Comparison of ENCODE assay signal across 8 cellular contexts in genomic region chr12:127125607-127126259, GRCh38.
DNase-seq lines count a peak whose midpoint lies in the region; ATAC-seq and TF ChIP-seq lines count a peak whose summit lies in the region.

No MANE protein-coding gene starts in this region.

- POLR2A ChIA-PET in WTC11 (lab: Charles Lee), result no interaction called here

- no peak overlapping the region for H3K27ac ChIP-seq in WERI-Rb-1

- H3K4me1 Mint-ChIP-seq in stimulated activated naive B cell treated with anti-CD40 and anti-IgM and Interleukin-4, amounts not matched to agents 10 μg/mL and 1 μg/mL and 100 μg/mL, for 72 hours, result no peaks in the 10 kb centered on the region
- no peaks in the 10 kb centered on the region for H3K4me1 Mint-ChIP-seq in WTC11

- H3K27me3 Mint-ChIP-seq in stimulated activated naive B cell treated with anti-CD40 and anti-IgM and Interleukin-4, amounts not matched to agents 10 μg/mL and 1 μg/mL and 100 μg/mL, for 72 hours, result no peaks in the 10 kb centered on the region
- H3K27me3 Mint-ChIP-seq in WTC11 (ENCODE audit: low read depth), result peaks cover 4% of the 10 kb centered on the region; the same call in 1 of the 2 replicates

- H3K36me3 ChIP-seq in WERI-Rb-1, result no peaks in the 10 kb centered on the region

- H3K27me3 ChIP-seq in WERI-Rb-1 (ENCODE audit: insufficient read depth, low read depth, severe bottlenecking), result no peaks in the 10 kb centered on the region

- no peak overlapping the region for H3K4me3 Mint-ChIP-seq in stimulated activated naive B cell treated with anti-CD40 and anti-IgM and Interleukin-4, amounts not matched to agents 10 μg/mL and 1 μg/mL and 100 μg/mL, for 72 hours
- no peak overlapping the region for H3K4me3 Mint-ChIP-seq in WTC11

- no peak overlapping the region for H3K27ac Mint-ChIP-seq in stimulated activated naive B cell treated with anti-CD40 and anti-IgM and Interleukin-4, amounts not matched to agents 10 μg/mL and 1 μg/mL and 100 μg/mL, for 72 hours
- no peak overlapping the region for H3K27ac Mint-ChIP-seq in WTC11

- ATAC-seq in GM18498 (IDR thresholded peaks at IDR 0.05; ENCODE audit: unreplicated experiment) (peak; percentile 87), GM21723 (IDR thresholded peaks at IDR 0.05; ENCODE audit: unreplicated experiment) (peak; percentile 84), WTC11 (no peak)
- peak; percentile 23 to 65 for ATAC-seq in stimulated activated naive B cell treated with anti-CD40 and anti-IgM and Interleukin-4, amounts not matched to agents 10 μg/mL and 1 μg/mL and 100 μg/mL, for 72 hours (replicated peaks)

- H3K9me3 Mint-ChIP-seq in stimulated activated naive B cell treated with anti-CD40 and anti-IgM and Interleukin-4, amounts not matched to agents 10 μg/mL and 1 μg/mL and 100 μg/mL, for 72 hours, result no peaks in the 10 kb centered on the region
- H3K9me3 Mint-ChIP-seq in WTC11, result peaks cover 59% of the 10 kb centered on the region

- CTCF ChIA-PET in WTC11 (lab: Charles Lee), result no interaction called here

- no peaks in the 10 kb centered on the region for H3K36me3 Mint-ChIP-seq in stimulated activated naive B cell treated with anti-CD40 and anti-IgM and Interleukin-4, amounts not matched to agents 10 μg/mL and 1 μg/mL and 100 μg/mL, for 72 hours
- H3K36me3 Mint-ChIP-seq in WTC11, result peaks cover 44% of the 10 kb centered on the region

- H3K4me3 ChIP-seq in epithelial cell of esophagus (ENCODE audit: low read length) (peak overlapping the region; percentile 5), WERI-Rb-1 (ENCODE audit: low read depth, low read length) (no peak overlapping the region)

- peak; percentile 12 for DNase-seq in HuH-7 (ENCODE audit: low spot score)
- DNase-seq in epithelial cell of esophagus (ENCODE audit: low read depth), result peak; percentile 100
- DNase-seq in stimulated activated naive B cell treated with anti-CD40 and anti-IgM and Interleukin-4, amounts not matched to agents 10 μg/mL and 1 μg/mL and 100 μg/mL, for 72 hours, result no peak
- no peak for DNase-seq in WERI-Rb-1
- DNase-seq in NCI-H1436 treated with DMSO at 0.1 percent for 48 hours (lab: John Stamatoyannopoulos, UW), result no peak
- no peak for DNase-seq in WTC11 (ENCODE audit: low spot score)

- H3K9me3 ChIP-seq in WERI-Rb-1 (ENCODE audit: severe bottlenecking), result no peaks in the 10 kb centered on the region

- TF ChIP-seq CTCF in epithelial cell of esophagus (IDR thresholded peaks at IDR 0.05; ENCODE audit: insufficient read depth, low read depth, low read length, missing control alignments) (no peak), WERI-Rb-1 (IDR thresholded peaks at IDR 0.05; ENCODE audit: low read depth, low read length) (no peak), WTC11 (IDR thresholded peaks at IDR 0.05) (no peak)

TF ChIP-seq in WTC11, 78 proteins besides CTCF, POLR2A, EP300 and RAD21:
- no peak for TF ChIP-seq TP53 (CRISPR knock-in tag; IDR thresholded peaks at IDR 0.05)
- no peak for TF ChIP-seq JAZF1 (CRISPR knock-in tag; IDR thresholded peaks at IDR 0.05)
- no peak for TF ChIP-seq ZNF396 (CRISPR knock-in tag; IDR thresholded peaks at IDR 0.05; ENCODE audit: borderline replicate concordance)
- TF ChIP-seq ZNF232 (CRISPR knock-in tag; IDR thresholded peaks at IDR 0.05), result no peak
- TF ChIP-seq, protein P1, sequence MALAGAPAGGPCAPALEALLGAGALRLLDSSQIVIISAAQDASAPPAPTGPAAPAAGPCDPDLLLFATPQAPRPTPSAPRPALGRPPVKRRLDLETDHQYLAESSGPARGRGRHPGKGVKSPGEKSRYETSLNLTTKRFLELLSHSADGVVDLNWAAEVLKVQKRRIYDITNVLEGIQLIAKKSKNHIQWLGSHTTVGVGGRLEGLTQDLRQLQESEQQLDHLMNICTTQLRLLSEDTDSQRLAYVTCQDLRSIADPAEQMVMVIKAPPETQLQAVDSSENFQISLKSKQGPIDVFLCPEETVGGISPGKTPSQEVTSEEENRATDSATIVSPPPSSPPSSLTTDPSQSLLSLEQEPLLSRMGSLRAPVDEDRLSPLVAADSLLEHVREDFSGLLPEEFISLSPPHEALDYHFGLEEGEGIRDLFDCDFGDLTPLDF (CRISPR knock-in tag; IDR thresholded peaks at IDR 0.05), result no peak
- TF ChIP-seq, protein P2, sequence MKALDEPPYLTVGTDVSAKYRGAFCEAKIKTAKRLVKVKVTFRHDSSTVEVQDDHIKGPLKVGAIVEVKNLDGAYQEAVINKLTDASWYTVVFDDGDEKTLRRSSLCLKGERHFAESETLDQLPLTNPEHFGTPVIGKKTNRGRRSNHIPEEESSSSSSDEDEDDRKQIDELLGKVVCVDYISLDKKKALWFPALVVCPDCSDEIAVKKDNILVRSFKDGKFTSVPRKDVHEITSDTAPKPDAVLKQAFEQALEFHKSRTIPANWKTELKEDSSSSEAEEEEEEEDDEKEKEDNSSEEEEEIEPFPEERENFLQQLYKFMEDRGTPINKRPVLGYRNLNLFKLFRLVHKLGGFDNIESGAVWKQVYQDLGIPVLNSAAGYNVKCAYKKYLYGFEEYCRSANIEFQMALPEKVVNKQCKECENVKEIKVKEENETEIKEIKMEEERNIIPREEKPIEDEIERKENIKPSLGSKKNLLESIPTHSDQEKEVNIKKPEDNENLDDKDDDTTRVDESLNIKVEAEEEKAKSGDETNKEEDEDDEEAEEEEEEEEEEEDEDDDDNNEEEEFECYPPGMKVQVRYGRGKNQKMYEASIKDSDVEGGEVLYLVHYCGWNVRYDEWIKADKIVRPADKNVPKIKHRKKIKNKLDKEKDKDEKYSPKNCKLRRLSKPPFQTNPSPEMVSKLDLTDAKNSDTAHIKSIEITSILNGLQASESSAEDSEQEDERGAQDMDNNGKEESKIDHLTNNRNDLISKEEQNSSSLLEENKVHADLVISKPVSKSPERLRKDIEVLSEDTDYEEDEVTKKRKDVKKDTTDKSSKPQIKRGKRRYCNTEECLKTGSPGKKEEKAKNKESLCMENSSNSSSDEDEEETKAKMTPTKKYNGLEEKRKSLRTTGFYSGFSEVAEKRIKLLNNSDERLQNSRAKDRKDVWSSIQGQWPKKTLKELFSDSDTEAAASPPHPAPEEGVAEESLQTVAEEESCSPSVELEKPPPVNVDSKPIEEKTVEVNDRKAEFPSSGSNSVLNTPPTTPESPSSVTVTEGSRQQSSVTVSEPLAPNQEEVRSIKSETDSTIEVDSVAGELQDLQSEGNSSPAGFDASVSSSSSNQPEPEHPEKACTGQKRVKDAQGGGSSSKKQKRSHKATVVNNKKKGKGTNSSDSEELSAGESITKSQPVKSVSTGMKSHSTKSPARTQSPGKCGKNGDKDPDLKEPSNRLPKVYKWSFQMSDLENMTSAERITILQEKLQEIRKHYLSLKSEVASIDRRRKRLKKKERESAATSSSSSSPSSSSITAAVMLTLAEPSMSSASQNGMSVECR (CRISPR knock-in tag; IDR thresholded peaks at IDR 0.05; ENCODE audit: borderline replicate concordance), result no peak
- TF ChIP-seq NFATC4 (CRISPR knock-in tag; IDR thresholded peaks at IDR 0.05), result no peak
- no peak for TF ChIP-seq ATF6 (CRISPR knock-in tag; IDR thresholded peaks at IDR 0.05)
- no peak for TF ChIP-seq NR1H2 (CRISPR knock-in tag; IDR thresholded peaks at IDR 0.05)
- TF ChIP-seq TEAD4 (CRISPR knock-in tag; IDR thresholded peaks at IDR 0.05), result no peak
- no peak for TF ChIP-seq ZNF317 (CRISPR knock-in tag; IDR thresholded peaks at IDR 0.05; ENCODE audit: borderline replicate concordance, low read depth)
- TF ChIP-seq KAT7 (CRISPR knock-in tag; IDR thresholded peaks at IDR 0.05; ENCODE audit: borderline replicate concordance), result no peak
- TF ChIP-seq MLX (CRISPR knock-in tag; IDR thresholded peaks at IDR 0.05), result no peak
- no peak for TF ChIP-seq ATF3 (CRISPR knock-in tag; conservative IDR thresholded peaks at IDR 0.05)
- no peak for TF ChIP-seq ZMAT4 (CRISPR knock-in tag; IDR thresholded peaks at IDR 0.05)
TF ChIP-seq in WTC11: peak in this region for 0.

Comparison
In these comparisons a context has a peak if more than half of its experiments do, and no peak if none do; other contexts are left out.
1. DNase-seq: peak in HuH-7 (single experiment) and epithelial cell of esophagus (single experiment); none in stimulated activated naive B cell treated with anti-CD40 and anti-IgM and Interleukin-4, amounts not matched to agents 10 μg/mL and 1 μg/mL and 100 μg/mL, for 72 hours (single experiment), WERI-Rb-1 (single experiment), NCI-H1436 treated with DMSO at 0.1 percent for 48 hours (single experiment) and WTC11 (single experiment).